1 cellular context compared by ENCODE assay signal in the genomic region with DNA sequence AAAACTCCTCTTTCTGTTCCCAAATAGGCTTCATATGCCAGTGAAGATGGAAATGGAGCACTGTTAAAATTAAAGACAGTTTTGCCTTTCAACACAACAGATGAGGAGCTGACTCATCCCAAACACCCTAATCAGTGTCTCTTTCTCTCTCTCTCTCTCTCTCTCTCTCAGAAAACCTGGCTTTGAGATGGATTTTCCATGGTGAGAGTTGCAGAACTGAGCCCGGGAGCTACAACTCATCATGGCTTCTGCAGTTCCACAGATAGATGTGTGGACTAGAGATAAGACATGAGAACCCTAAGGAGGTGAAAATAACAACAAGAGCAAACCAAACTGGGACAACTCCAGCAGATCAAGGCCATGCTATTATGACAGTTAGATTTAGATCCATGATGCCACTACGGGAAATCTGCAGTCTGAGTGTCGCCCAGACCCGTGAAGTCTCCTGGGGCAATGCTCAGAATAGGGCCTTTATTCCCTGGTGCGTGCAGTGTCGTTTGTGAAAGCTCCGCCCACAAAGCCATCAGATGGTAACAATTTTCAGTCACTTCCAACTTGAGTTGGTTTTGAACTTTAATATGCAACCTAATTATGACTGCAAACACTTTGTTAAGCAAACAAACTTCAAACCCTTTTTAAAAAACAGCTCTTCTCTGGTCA.
TF ChIP-seq lines count a peak whose summit lies in the region.

No MANE protein-coding gene starts in this region.

TF ChIP-seq in K562, 482 proteins besides CTCF, POLR2A, EP300 and RAD21 (continued from another document):
- TF ChIP-seq TSHZ1 (CRISPR knock-in tag; IDR thresholded peaks at IDR 0.05) = no peak
- TF ChIP-seq TAL1 (IDR thresholded peaks at IDR 0.05) = peak; percentile 65
- TF ChIP-seq ZNF324 (CRISPR knock-in tag; IDR thresholded peaks at IDR 0.05) = no peak
- TF ChIP-seq, protein P1, sequence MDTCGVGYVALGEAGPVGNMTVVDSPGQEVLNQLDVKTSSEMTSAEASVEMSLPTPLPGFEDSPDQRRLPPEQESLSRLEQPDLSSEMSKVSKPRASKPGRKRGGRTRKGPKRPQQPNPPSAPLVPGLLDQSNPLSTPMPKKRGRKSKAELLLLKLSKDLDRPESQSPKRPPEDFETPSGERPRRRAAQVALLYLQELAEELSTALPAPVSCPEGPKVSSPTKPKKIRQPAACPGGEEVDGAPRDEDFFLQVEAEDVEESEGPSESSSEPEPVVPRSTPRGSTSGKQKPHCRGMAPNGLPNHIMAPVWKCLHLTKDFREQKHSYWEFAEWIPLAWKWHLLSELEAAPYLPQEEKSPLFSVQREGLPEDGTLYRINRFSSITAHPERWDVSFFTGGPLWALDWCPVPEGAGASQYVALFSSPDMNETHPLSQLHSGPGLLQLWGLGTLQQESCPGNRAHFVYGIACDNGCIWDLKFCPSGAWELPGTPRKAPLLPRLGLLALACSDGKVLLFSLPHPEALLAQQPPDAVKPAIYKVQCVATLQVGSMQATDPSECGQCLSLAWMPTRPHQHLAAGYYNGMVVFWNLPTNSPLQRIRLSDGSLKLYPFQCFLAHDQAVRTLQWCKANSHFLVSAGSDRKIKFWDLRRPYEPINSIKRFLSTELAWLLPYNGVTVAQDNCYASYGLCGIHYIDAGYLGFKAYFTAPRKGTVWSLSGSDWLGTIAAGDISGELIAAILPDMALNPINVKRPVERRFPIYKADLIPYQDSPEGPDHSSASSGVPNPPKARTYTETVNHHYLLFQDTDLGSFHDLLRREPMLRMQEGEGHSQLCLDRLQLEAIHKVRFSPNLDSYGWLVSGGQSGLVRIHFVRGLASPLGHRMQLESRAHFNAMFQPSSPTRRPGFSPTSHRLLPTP (IDR thresholded peaks at IDR 0.05; ENCODE audit: borderline replicate concordance, extremely low read depth, insufficient read length) = no peak
- TF ChIP-seq, protein P2, sequence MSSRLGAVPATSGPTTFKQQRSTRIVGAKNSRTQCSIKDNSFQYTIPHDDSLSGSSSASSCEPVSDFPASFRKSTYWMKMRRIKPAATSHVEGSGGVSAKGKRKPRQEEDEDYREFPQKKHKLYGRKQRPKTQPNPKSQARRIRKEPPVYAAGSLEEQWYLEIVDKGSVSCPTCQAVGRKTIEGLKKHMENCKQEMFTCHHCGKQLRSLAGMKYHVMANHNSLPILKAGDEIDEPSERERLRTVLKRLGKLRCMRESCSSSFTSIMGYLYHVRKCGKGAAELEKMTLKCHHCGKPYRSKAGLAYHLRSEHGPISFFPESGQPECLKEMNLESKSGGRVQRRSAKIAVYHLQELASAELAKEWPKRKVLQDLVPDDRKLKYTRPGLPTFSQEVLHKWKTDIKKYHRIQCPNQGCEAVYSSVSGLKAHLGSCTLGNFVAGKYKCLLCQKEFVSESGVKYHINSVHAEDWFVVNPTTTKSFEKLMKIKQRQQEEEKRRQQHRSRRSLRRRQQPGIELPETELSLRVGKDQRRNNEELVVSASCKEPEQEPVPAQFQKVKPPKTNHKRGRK (tag; IDR thresholded peaks at IDR 0.05) = no peak
- TF ChIP-seq SOX6 (IDR thresholded peaks at IDR 0.05) = peak; percentile 62; the same call in 1 of the 2 replicates
- no peak for TF ChIP-seq ZBED1 (IDR thresholded peaks at IDR 0.05)
- peak; percentile 83; the same call in 1 of the 2 replicates for TF ChIP-seq HDAC2 (IDR thresholded peaks at IDR 0.05)
- peak; percentile 86 for TF ChIP-seq JUND (IDR thresholded peaks at IDR 0.05; ENCODE audit: borderline replicate concordance, low read depth, low read length)
- TF ChIP-seq JUND (tag; IDR thresholded peaks at IDR 0.05; ENCODE audit: borderline replicate concordance, low read depth, low read length) = peak; percentile 91; the same call in 2 of the 3 replicates
- TF ChIP-seq ATF3 (IDR thresholded peaks at IDR 0.05) = peak; percentile 84
- no peak for TF ChIP-seq ATF3 (CRISPR knock-in tag; conservative IDR thresholded peaks at IDR 0.05)
- TF ChIP-seq PHB (CRISPR knock-in tag; IDR thresholded peaks at IDR 0.05) = no peak
- no peak for TF ChIP-seq MXD1 (CRISPR knock-in tag; IDR thresholded peaks at IDR 0.05; ENCODE audit: borderline replicate concordance, poor library complexity, severe bottlenecking)
- no peak for TF ChIP-seq GABPA (tag; conservative IDR thresholded peaks at IDR 0.05; ENCODE audit: low read depth)
- no peak for TF ChIP-seq CHD1 (IDR thresholded peaks at IDR 0.05; ENCODE audit: low read length)
- no peak for TF ChIP-seq HNRNPK (IDR thresholded peaks at IDR 0.05; ENCODE audit: low read depth, low read length, poor library complexity, severe bottlenecking)
- TF ChIP-seq BMI1 (IDR thresholded peaks at IDR 0.05; ENCODE audit: low read length) = 0 out of 2 replicates have a peak, but pooled peaks have one; percentile 22
- TF ChIP-seq E2F6 (IDR thresholded peaks at IDR 0.05; ENCODE audit: borderline replicate concordance in 1 of 2, extremely low read depth in 1 of 2, insufficient read depth in 1 of 2, insufficient read length in 1 of 2, low read depth in 1 of 2, low read length in 1 of 2, poor library complexity in 1 of 2, severe bottlenecking in 1 of 2) = no peak
- TF ChIP-seq NRF1 (conservative IDR thresholded peaks at IDR 0.05 in 1 of 2, IDR thresholded peaks at IDR 0.05 in 1 of 2) = no peak
- TF ChIP-seq TCF3 (CRISPR knock-in tag; IDR thresholded peaks at IDR 0.05) = peak; percentile 63
- no peak for TF ChIP-seq KAT7 (CRISPR knock-in tag; IDR thresholded peaks at IDR 0.05; ENCODE audit: borderline replicate concordance)
- TF ChIP-seq ZNF12 (CRISPR knock-in tag; IDR thresholded peaks at IDR 0.05) = no peak
- no peak for TF ChIP-seq XRCC3 (IDR thresholded peaks at IDR 0.05)
- TF ChIP-seq, protein P3, sequence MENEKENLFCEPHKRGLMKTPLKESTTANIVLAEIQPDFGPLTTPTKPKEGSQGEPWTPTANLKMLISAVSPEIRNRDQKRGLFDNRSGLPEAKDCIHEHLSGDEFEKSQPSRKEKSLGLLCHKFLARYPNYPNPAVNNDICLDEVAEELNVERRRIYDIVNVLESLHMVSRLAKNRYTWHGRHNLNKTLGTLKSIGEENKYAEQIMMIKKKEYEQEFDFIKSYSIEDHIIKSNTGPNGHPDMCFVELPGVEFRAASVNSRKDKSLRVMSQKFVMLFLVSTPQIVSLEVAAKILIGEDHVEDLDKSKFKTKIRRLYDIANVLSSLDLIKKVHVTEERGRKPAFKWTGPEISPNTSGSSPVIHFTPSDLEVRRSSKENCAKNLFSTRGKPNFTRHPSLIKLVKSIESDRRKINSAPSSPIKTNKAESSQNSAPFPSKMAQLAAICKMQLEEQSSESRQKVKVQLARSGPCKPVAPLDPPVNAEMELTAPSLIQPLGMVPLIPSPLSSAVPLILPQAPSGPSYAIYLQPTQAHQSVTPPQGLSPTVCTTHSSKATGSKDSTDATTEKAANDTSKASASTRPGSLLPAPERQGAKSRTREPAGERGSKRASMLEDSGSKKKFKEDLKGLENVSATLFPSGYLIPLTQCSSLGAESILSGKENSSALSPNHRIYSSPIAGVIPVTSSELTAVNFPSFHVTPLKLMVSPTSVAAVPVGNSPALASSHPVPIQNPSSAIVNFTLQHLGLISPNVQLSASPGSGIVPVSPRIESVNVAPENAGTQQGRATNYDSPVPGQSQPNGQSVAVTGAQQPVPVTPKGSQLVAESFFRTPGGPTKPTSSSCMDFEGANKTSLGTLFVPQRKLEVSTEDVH (IDR thresholded peaks at IDR 0.05; ENCODE audit: low read depth, partially characterized antibody) = no peak
- no peak for TF ChIP-seq SIN3A (IDR thresholded peaks at IDR 0.05; ENCODE audit: borderline replicate concordance in 2 of 2, control insufficient read depth in 1 of 2, low read depth in 2 of 2, low read length in 2 of 2)
- no peak for TF ChIP-seq EGR1 (conservative IDR thresholded peaks at IDR 0.05)
- TF ChIP-seq PBX2 (CRISPR knock-in tag; IDR thresholded peaks at IDR 0.05; ENCODE audit: low read depth) = no peak
- TF ChIP-seq PBX2 (tag; conservative IDR thresholded peaks at IDR 0.05; ENCODE audit: low read depth) = peak; percentile 77
- TF ChIP-seq CREBBP (IDR thresholded peaks at IDR 0.05; ENCODE audit: low read depth, low read length) = no peak
- no peak for TF ChIP-seq SLC30A9 (CRISPR knock-in tag; IDR thresholded peaks at IDR 0.05)
- TF ChIP-seq NCOR1 (IDR thresholded peaks at IDR 0.05) = peak; percentile 61
- TF ChIP-seq ZNF134 (CRISPR knock-in tag; conservative IDR thresholded peaks at IDR 0.05) = peak; percentile 58; the same call in 1 of the 2 replicates
- no peak for TF ChIP-seq TAF9B (IDR thresholded peaks at IDR 0.05; ENCODE audit: partially characterized antibody)
- TF ChIP-seq RBM14 (IDR thresholded peaks at IDR 0.05; ENCODE audit: borderline replicate concordance, insufficient read depth, low read depth, low read length) = no peak
- TF ChIP-seq RUNX1 (IDR thresholded peaks at IDR 0.05; ENCODE audit: low read depth) = no peak
- TF ChIP-seq NR4A1 (CRISPR knock-in tag; IDR thresholded peaks at IDR 0.05) = no peak
- peak; percentile 67; the same call in 1 of the 2 replicates for TF ChIP-seq NR4A1 (tag; IDR thresholded peaks at IDR 0.05)
- no peak for TF ChIP-seq STAT5B (CRISPR knock-in tag; IDR thresholded peaks at IDR 0.05)
- no peak for TF ChIP-seq YY1 (IDR thresholded peaks at IDR 0.05; ENCODE audit: borderline replicate concordance in 1 of 3, control insufficient read depth in 1 of 3, extremely low read depth in 1 of 3, insufficient read depth in 3 of 3, insufficient read length in 1 of 3, insufficient replicate concordance in 2 of 3, low read depth in 1 of 3, low read length in 2 of 3)
